In the genomic region with DNA sequence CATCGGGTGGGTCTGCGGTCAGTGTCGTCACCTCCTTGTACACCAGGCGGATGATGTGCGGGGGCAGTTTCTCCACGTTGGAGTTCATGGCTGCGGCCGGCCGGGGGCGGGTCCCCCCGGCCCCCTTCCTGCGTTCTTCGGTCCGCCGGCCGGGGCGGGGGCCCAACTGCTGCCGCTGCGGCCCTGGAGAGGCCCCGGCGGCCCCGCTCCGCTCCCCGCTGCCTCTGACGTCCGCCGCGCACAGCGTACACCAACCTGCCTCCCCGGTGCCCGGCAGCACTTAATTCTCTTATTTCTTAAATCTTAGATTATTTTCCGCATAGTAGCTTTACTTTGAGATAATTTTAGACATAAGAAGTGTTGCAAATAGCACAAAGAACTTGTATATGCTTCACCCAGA, we compare ENCODE assay signal across 7 cellular contexts. TPM values are rescaled to one million over a fixed set of nuclear protein-coding genes. Genes with fewer than 3 reads are reported as not detected.
"Had no signal": no experiment of that assay in that cellular context is flagged by ENCODE, and none has a peak within 500 bp of the region (broad histone marks: within the 10 kb centered on the region; RNA-seq: fewer than 3 reads in every experiment).

No MANE protein-coding gene starts in this region.

RNA-seq across cellular contexts. Expression of gene TBC1D26, which starts 27.3 kb away (rescaled TPM):
- total RNA-seq: activated CD4-positive, alpha-beta memory T cell treated with anti-CD3 and anti-CD28 coated beads, Interleukin-2, amount 10 ng/mL, durations not matched to agents 7 days and 5 days; activated CD4-positive, alpha-beta T cell treated with anti-CD3 and anti-CD28 coated beads, Interleukin-2, amount 10 ng/mL, durations not matched to agents 24 days and 14 days; activated CD4-positive, alpha-beta T cell treated with anti-CD3 and anti-CD28 coated beads, Interleukin-2, amount 10 ng/mL, durations not matched to agents 7 days and 5 days; activated CD8-positive, alpha-beta memory T cell treated with anti-CD3 and anti-CD28 coated beads, Interleukin-2, amount 10 ng/mL, durations not matched to agents 7 days and 5 days; T-cell; T-helper 17 cell; T-helper 2 cell treated with Interferon-gamma antibody and Interleukin-4, amounts not matched to agents 100 ng/mL and 5 ng/mL, for 36 hours had no signal
